13 cellular contexts compared by ENCODE assay signal in the genomic region with DNA sequence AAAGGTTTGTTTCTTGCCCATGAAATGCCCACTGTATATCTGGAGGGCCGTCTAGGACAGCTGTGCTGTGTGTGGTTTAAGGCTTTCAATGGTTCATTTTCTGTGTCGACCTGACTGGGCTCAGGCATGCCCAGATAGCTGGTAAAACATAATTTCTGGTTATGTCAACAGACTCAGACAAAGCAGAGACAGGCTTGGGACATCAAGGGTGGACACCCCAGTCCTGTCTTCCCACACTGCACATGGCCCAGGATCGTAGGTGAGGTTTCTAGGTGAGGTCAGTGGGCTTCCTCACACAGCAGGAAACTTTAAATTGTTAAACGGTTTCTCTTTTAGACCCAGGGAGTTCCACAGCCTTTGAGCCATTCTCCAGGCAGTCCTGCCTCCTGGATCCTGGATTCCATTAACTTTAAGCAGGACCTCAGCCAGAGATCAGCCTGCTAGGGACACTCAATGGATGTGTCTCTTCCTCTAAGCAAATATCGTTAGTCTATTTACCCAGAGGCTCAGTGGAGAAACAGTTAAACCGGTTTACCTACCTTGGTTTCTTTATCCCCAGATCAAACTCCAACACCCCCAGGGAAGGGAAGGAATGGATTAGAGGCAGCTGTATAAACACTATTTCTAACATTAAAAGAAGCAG.
A peak's percentile ranks its signal among the peaks of the same experiment; 100 is the strongest.
DNase-seq lines count a peak whose midpoint lies in the region; ATAC-seq and TF ChIP-seq lines count a peak whose summit lies in the region.
"Had no signal": no experiment of that assay in that cellular context is flagged by ENCODE, and none has a peak within 500 bp of the region (broad histone marks: within the 10 kb centered on the region; RNA-seq: fewer than 3 reads in every experiment).

No MANE protein-coding gene starts in this region.

- no peaks in the 10 kb centered on the region for H3K9me3 ChIP-seq in mucosa of descending colon
- no peaks in the 10 kb centered on the region for H3K9me3 ChIP-seq in stomach

- H3K36me3 ChIP-seq in mucosa of descending colon (ENCODE audit: low read depth) (no peaks in the 10 kb centered on the region), stomach (no peaks in the 10 kb centered on the region)

- TF ChIP-seq CTCF in astrocyte of the spinal cord (IDR thresholded peaks at IDR 0.05; ENCODE audit: low read depth, low read length) (no peak), mucosa of descending colon (IDR thresholded peaks at IDR 0.05) (no peak), stomach (IDR thresholded peaks at IDR 0.05) (no peak), CD14-positive monocyte (IDR thresholded peaks at IDR 0.05) (no peak)

- ATAC-seq in mucosa of descending colon = peak; percentile 93
- ATAC-seq in HG03159 (IDR thresholded peaks at IDR 0.05; ENCODE audit: unreplicated experiment) = no peak
- ATAC-seq in HG03442 (IDR thresholded peaks at IDR 0.05; ENCODE audit: unreplicated experiment) = no peak
- ATAC-seq: stimulated activated naive CD8-positive, alpha-beta T cell treated with anti-CD3 and anti-CD28 coated beads, Interleukin-15, amount 100 ng/mL, for 72 hours had no signal

- H3K4me3 Mint-ChIP-seq in CD14-positive monocyte = no peak overlapping the region
- H3K4me3 Mint-ChIP-seq: stimulated activated naive CD8-positive, alpha-beta T cell treated with anti-CD3 and anti-CD28 coated beads, Interleukin-15, amount 100 ng/mL, for 72 hours had no signal

- H3K4me1 Mint-ChIP-seq in CD14-positive monocyte = no peaks in the 10 kb centered on the region
- H3K4me1 Mint-ChIP-seq: stimulated activated naive CD8-positive, alpha-beta T cell treated with anti-CD3 and anti-CD28 coated beads, Interleukin-15, amount 100 ng/mL, for 72 hours had no signal

- H3K27ac Mint-ChIP-seq in CD14-positive monocyte = peak overlapping the region in 1 of 7 donors; percentile 30

- peaks cover 0 to 3% (median 0%) of the 10 kb centered on the region in 3 donors for H3K27me3 Mint-ChIP-seq in CD14-positive monocyte (ENCODE audit: low read depth in 3 of 3)
- H3K27me3 Mint-ChIP-seq: stimulated activated naive CD8-positive, alpha-beta T cell treated with anti-CD3 and anti-CD28 coated beads, Interleukin-15, amount 100 ng/mL, for 72 hours had no signal

- H3K27ac ChIP-seq in stomach = no peak overlapping the region
- H3K27ac ChIP-seq: KMS-11 had no signal

- H3K36me3 Mint-ChIP-seq in CD14-positive monocyte = no peaks in the 10 kb centered on the region

- peaks cover 14% of the 10 kb centered on the region for H3K4me1 ChIP-seq in mucosa of descending colon (ENCODE audit: low read depth)
- peaks cover 0 to 7% (median 0%) of the 10 kb centered on the region in 4 donors for H3K4me1 ChIP-seq in stomach

- intact Hi-C loops in mucosa of descending colon (cut with DNase I, micrococcal nuclease) (no loop called here), stomach (cut with DNase I; ENCODE audit: low total_unique reads) (no loop called here), CD14-positive monocyte (cut with micrococcal nuclease) (no loop called here)

- peak; percentile 80 for DNase-seq in ELF-1 (ENCODE audit: low read depth, low spot score)
- peak; percentile 65 for DNase-seq in NCI-H2029 treated with DMSO at 0.1 percent for 48 hours (lab: John Stamatoyannopoulos, UW)
- peak; percentile 31 for DNase-seq in astrocyte of the spinal cord (ENCODE audit: low read depth, low spot score)
- DNase-seq in mucosa of descending colon = peak in 1 of 3 donors; percentile 18
- DNase-seq in stomach = no peak
- no peak for DNase-seq in CD14-positive monocyte (ENCODE audit: low spot score)
- DNase-seq: caudate nucleus; stimulated activated CD4-positive, alpha-beta T cell treated with anti-CD3 and anti-CD28 coated beads, Interleukin-15, amount 100 ng/mL, for 24 hours; stimulated activated naive CD8-positive, alpha-beta T cell treated with anti-CD3 and anti-CD28 coated beads, Interleukin-15, amount 100 ng/mL, for 72 hours; SW 1271 had no signal

- H3K27me3 ChIP-seq in stomach = no peaks in the 10 kb centered on the region

- H3K4me3 ChIP-seq in astrocyte of the spinal cord (ENCODE audit: low read depth, low read length) (no peak overlapping the region), mucosa of descending colon (no peak overlapping the region), stomach (no peak overlapping the region)

- no peak for TF ChIP-seq POLR2A in stomach (IDR thresholded peaks at IDR 0.05)

- no peak for TF ChIP-seq EP300 in stomach (IDR thresholded peaks at IDR 0.05)

- in situ Hi-C loops in astrocyte of the spinal cord (cut with HindIII; ENCODE audit: low sequenced_read_pairs) = no loop called here

- peaks cover 9 to 21% (median 14%) of the 10 kb centered on the region in 7 donors for H3K9me3 Mint-ChIP-seq in CD14-positive monocyte
- H3K9me3 Mint-ChIP-seq: stimulated activated naive CD8-positive, alpha-beta T cell treated with anti-CD3 and anti-CD28 coated beads, Interleukin-15, amount 100 ng/mL, for 72 hours had no signal

- 18 to 40% (median 24%) methylated on average over 6 of the region's 6 CpGs for WGBS in stomach, 5 donors

Comparison
In these comparisons a context has a peak if more than half of its experiments do, and no peak if none do; other contexts are left out.
1. DNase-seq: peak in ELF-1 (single experiment), NCI-H2029 treated with DMSO at 0.1 percent for 48 hours (single experiment) and astrocyte of the spinal cord (single experiment); none in stomach (single experiment) and CD14-positive monocyte (single experiment).